In genomic region chr10:1607466-1607865, GRCh38 we compare ENCODE assay signal across 22 cellular contexts.
"Had no signal": no experiment of that assay in that cellular context is flagged by ENCODE, and none has a peak within 500 bp of the region (broad histone marks: within the 10 kb centered on the region; RNA-seq: fewer than 3 reads in every experiment).

No MANE protein-coding gene starts in this region.

- H3K4me3 ChIP-seq: PC-9, Peyer's patch, SJCRH30 had no signal

- H3K9me3 ChIP-seq: Peyer's patch, SJCRH30 had no signal

- H3K27me3 ChIP-seq: Peyer's patch, SJCRH30 had no signal

- FAIRE-seq: HepG2 had no signal

- H3K4me1 ChIP-seq: Peyer's patch, SJCRH30 had no signal

- H3K9ac ChIP-seq: KMS-11 had no signal

- DNase-seq: IMR-90, Kasumi-1, MM.1S, NCI-H1048, NCI-H1105, NCI-H1417, NCI-H1436 treated with DMSO at 0.1 percent for 48 hours, NCI-H1694, NCI-H187 treated with DMSO at 0.1 percent for 48 hours, NCI-H2029 treated with DMSO at 0.1 percent for 48 hours, NCI-H2107, NCI-H2227 treated with DMSO at 0.1 percent for 48 hours, NCI-H524, NCI-H526 treated with DMSO at 0.1 percent for 48 hours, NCI-H774, OCI-M1, PC-9, Peyer's patch, SHP77 treated with DMSO at 0.1 percent for 48 hours, SJCRH30 had no signal

- H3K27ac ChIP-seq: KMS-11, PC-9, Peyer's patch, SJCRH30 had no signal

- H3K36me3 ChIP-seq: Peyer's patch, SJCRH30 had no signal
